8 cellular contexts compared by ENCODE assay signal in the genomic region with DNA sequence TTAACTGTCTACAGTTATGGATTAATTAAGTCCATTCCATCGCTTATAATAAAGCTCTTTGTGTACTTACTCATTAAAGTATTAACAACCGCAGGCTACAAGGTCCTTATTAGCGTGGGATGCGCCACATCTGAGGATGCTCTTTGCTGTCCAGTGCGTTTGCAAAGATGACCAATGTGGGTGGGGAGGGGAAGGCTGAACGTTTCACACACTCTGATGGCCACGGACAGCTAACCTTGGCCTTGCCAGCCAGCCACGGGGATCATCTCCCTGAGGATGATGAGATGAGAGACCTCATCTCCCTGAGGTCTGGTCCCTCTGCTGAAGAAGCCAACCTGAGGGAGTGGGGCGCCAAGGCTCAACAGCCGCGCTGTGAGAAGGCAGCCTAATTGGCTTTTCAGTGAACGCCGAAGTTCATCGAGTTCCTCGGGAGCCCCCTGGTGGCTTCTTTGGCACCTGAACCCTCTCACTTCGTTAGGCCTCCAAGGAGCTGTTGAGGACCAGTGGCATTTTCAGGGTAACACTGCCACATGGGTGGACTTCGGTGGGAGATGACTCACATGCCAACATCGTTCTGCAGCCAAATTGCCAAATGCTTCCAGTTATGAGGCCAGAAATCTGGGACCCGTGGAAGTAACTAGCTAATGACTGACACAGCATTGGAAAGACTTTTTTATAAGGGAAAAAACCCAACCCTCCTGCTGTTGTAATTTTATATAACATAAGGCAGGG.
DNase-seq lines count a peak whose midpoint lies in the region; ATAC-seq and TF ChIP-seq lines count a peak whose summit lies in the region.

No MANE protein-coding gene starts in this region.

- H3K27me3 Mint-ChIP-seq in endothelial cell (ENCODE audit: unreplicated experiment), result peaks cover 1% of the 10 kb centered on the region

- no peaks in the 10 kb centered on the region for H3K4me1 Mint-ChIP-seq in endothelial cell (ENCODE audit: unreplicated experiment)

- TF ChIP-seq CTCF in AG04450 (IDR thresholded peaks at IDR 0.05; ENCODE audit: low read depth, low read length) (peak; percentile 87), endothelial cell (IDR thresholded peaks at IDR 0.05; ENCODE audit: unreplicated experiment) (peak; percentile 93)

- peak; percentile 21 for DNase-seq in AG04450 (ENCODE audit: low read depth, low spot score)
- DNase-seq in NK-92 (lab: John Stamatoyannopoulos, UW; ENCODE audit: unreplicated experiment), result peak; percentile 25
- DNase-seq in activated CD8-positive, alpha-beta memory T cell treated with anti-CD3 and anti-CD28 coated beads for 24 hours, result peak; percentile 91
- peak; percentile 93 for DNase-seq in endothelial cell (ENCODE audit: low spot score)
- peak; percentile 79 for DNase-seq in midbrain (lab: John Stamatoyannopoulos, UW)
- peak; percentile 46 to 65 for DNase-seq in stimulated activated CD8-positive, alpha-beta memory T cell treated with anti-CD3 and anti-CD28 coated beads, Interleukin-4, amount 100 ng/mL, for 1 hour (ENCODE audit: low read depth in 2 of 2, low spot score in 1 of 2)

- ATAC-seq in GM18873 (IDR thresholded peaks at IDR 0.05; ENCODE audit: low FRiP score, unreplicated experiment) (peak; percentile 59), HG03439 (IDR thresholded peaks at IDR 0.05; ENCODE audit: unreplicated experiment) (peak; percentile 77)

- CTCF ChIA-PET in AG04450 (lab: Charles Lee), result interaction anchor here (0.6 to 11.1 kb wide), 41 partner anchors 9 to 740 kb away, joined by 3 to 269 read pairs (median 4); no protein-coding TSS in a partner anchor

- no peaks in the 10 kb centered on the region for H3K36me3 Mint-ChIP-seq in endothelial cell (ENCODE audit: low read depth, unreplicated experiment)

- no peak overlapping the region for H3K4me3 ChIP-seq in AG04450 (ENCODE audit: low read depth, low read length)

- no peak overlapping the region for H3K27ac ChIP-seq in AG04450 (ENCODE audit: low read depth, low read length)

- H3K27me3 ChIP-seq in AG04450 (ENCODE audit: control insufficient read depth, insufficient read depth, low read length), result peaks cover 15% of the 10 kb centered on the region

- H3K27ac Mint-ChIP-seq in endothelial cell (ENCODE audit: unreplicated experiment), result no peak overlapping the region

- H3K4me3 Mint-ChIP-seq in endothelial cell (ENCODE audit: unreplicated experiment), result no peak overlapping the region

- H3K9me3 Mint-ChIP-seq in endothelial cell (ENCODE audit: unreplicated experiment), result no peaks in the 10 kb centered on the region

- no peaks in the 10 kb centered on the region for H3K9me3 ChIP-seq in AG04450 (ENCODE audit: control insufficient read depth, insufficient read depth, low read length)

- POLR2A ChIA-PET in AG04450 (lab: Yijun Ruan, JAX), result interaction anchor here (0.6 to 1.4 kb wide), 2 partner anchors 62 to 302 kb away, joined by 3 to 6 read pairs; no protein-coding TSS in a partner anchor

Comparison
In these comparisons a context has a peak if more than half of its experiments do, and no peak if none do; other contexts are left out.
1. DNase-seq: peak in every context shown above with its lines; median percentile 93 in endothelial cell; 91 in activated CD8-positive, alpha-beta memory T cell treated with anti-CD3 and anti-CD28 coated beads for 24 hours; 79 in midbrain; 56 in stimulated activated CD8-positive, alpha-beta memory T cell treated with anti-CD3 and anti-CD28 coated beads, Interleukin-4, amount 100 ng/mL, for 1 hour; 25 in NK-92; 21 in AG04450.